1 cellular context compared by ENCODE assay signal in genomic region chr9:125495137-125496119, GRCh38.
TF ChIP-seq lines count a peak whose summit lies in the region.

No MANE protein-coding gene starts in this region.

TF ChIP-seq in HCT116, 20 proteins besides CTCF, POLR2A, EP300 and RAD21 (continued from another document):
- TF ChIP-seq REST (IDR thresholded peaks at IDR 0.05; ENCODE audit: low read depth) (no peak), ZFX (IDR thresholded peaks at IDR 0.05) (no peak)
